ENCODE assay signal across 28 cellular contexts in genomic region chr6:3331948-3332347, GRCh38.
"Had no signal": no experiment of that assay in that cellular context is flagged by ENCODE, and none has a peak within 500 bp of the region (broad histone marks: within the 10 kb centered on the region; RNA-seq: fewer than 3 reads in every experiment).

No MANE protein-coding gene starts in this region.

- H3K4me3 ChIP-seq: breast epithelium, dorsolateral prefrontal cortex, esophagus muscularis mucosa, gastrocnemius medialis, left ventricle myocardium inferior, pancreas, psoas muscle, stomach, testis, vagina had no signal

- H3K9me3 Mint-ChIP-seq: activated naive CD4-positive, alpha-beta T cell treated with anti-CD3 and anti-CD28 coated beads, Interleukin-2, amount 50 U/mL, for 72 hours; activated T-cell treated with anti-CD3 and anti-CD28 coated beads, Interleukin-2, amount 50 U/mL, for 24 hours; activated T-helper 17 cell treated with anti-CD3 and anti-CD28 coated beads, Interleukin-2, amount 50 U/mL, for 72 hours; central memory CD8-positive, alpha-beta T cell; effector memory CD8-positive, alpha-beta T cell; memory B cell; natural killer cell treated with Interleukin-12 subunit alpha and Interleukin-12 subunit beta and Interleukin-15 and Interleukin-18, amount 100 ng/mL, for 72 hours; stimulated activated memory B cell treated with anti-CD40 and anti-IgM and Interleukin-4, amounts not matched to agents 10 μg/mL and 1 μg/mL and 100 μg/mL, for 72 hours had no signal

- H3K4me3 Mint-ChIP-seq: activated T-cell treated with anti-CD3 and anti-CD28 coated beads, Interleukin-2, amount 50 U/mL, for 24 hours; activated T-helper 17 cell treated with anti-CD3 and anti-CD28 coated beads, Interleukin-2, amount 50 U/mL, for 72 hours; central memory CD8-positive, alpha-beta T cell; effector memory CD8-positive, alpha-beta T cell; memory B cell; natural killer cell treated with Interleukin-12 subunit alpha and Interleukin-12 subunit beta and Interleukin-15 and Interleukin-18, amount 100 ng/mL, for 72 hours; stimulated activated memory B cell treated with anti-CD40 and anti-IgM and Interleukin-4, amounts not matched to agents 10 μg/mL and 1 μg/mL and 100 μg/mL, for 72 hours had no signal

- H3K36me3 ChIP-seq: breast epithelium, esophagus muscularis mucosa, gastrocnemius medialis, left ventricle myocardium inferior, pancreas, stomach, vagina had no signal

- H3K27me3 ChIP-seq: breast epithelium, dorsolateral prefrontal cortex, esophagus muscularis mucosa, gastrocnemius medialis, pancreas, stomach, testis, vagina had no signal

- H3K9me3 ChIP-seq: breast epithelium, esophagus muscularis mucosa, gastrocnemius medialis, left ventricle myocardium inferior, pancreas, psoas muscle, stomach, testis, vagina had no signal

- DNase-seq: activated CD4-positive, alpha-beta T cell treated with anti-CD3 and anti-CD28 coated beads, Interleukin-2, amount 50 U/mL, for 4 hours; activated CD8-positive, alpha-beta memory T cell treated with anti-CD3 and anti-CD28 coated beads for 24 hours; activated CD8-positive, alpha-beta memory T cell treated with anti-CD3 and anti-CD28 coated beads, Interleukin-2, amount 50 U/mL, for 4 hours; activated T-cell treated with anti-CD3 and anti-CD28 coated beads, Interleukin-2, amount 50 U/mL, for 24 hours; aorta; dorsolateral prefrontal cortex; effector memory CD8-positive, alpha-beta T cell; gastrocnemius medialis; hypothalamus; left ventricle myocardium inferior; pancreas; psoas muscle; right cardiac atrium; small intestine; stimulated activated CD4-positive, alpha-beta T cell treated with anti-CD3 and anti-CD28 coated beads, Interleukin-2, amount 100 ng/mL, for 24 hours; stomach; T-helper 9 cell; testis; trophoblast cell had no signal

- ATAC-seq: activated naive CD4-positive, alpha-beta T cell treated with anti-CD3 and anti-CD28 coated beads, Interleukin-2, amount 50 U/mL, for 72 hours; activated T-helper 17 cell treated with anti-CD3 and anti-CD28 coated beads, Interleukin-2, amount 50 U/mL, for 72 hours; effector memory CD8-positive, alpha-beta T cell; gastrocnemius medialis; natural killer cell treated with Interleukin-12 subunit alpha and Interleukin-12 subunit beta and Interleukin-15 and Interleukin-18, amount 100 ng/mL, for 72 hours; pancreas; psoas muscle; right cardiac atrium; stimulated activated memory B cell treated with anti-CD40 and anti-IgM and Interleukin-4, amounts not matched to agents 10 μg/mL and 1 μg/mL and 100 μg/mL, for 72 hours had no signal

- H3K36me3 Mint-ChIP-seq: activated naive CD4-positive, alpha-beta T cell treated with anti-CD3 and anti-CD28 coated beads, Interleukin-2, amount 50 U/mL, for 72 hours; memory B cell; natural killer cell treated with Interleukin-12 subunit alpha and Interleukin-12 subunit beta and Interleukin-15 and Interleukin-18, amount 100 ng/mL, for 72 hours; stimulated activated memory B cell treated with anti-CD40 and anti-IgM and Interleukin-4, amounts not matched to agents 10 μg/mL and 1 μg/mL and 100 μg/mL, for 72 hours had no signal

- H3K27me3 Mint-ChIP-seq: activated T-cell treated with anti-CD3 and anti-CD28 coated beads, Interleukin-2, amount 50 U/mL, for 24 hours; activated T-helper 17 cell treated with anti-CD3 and anti-CD28 coated beads, Interleukin-2, amount 50 U/mL, for 72 hours had no signal

- H3K4me1 Mint-ChIP-seq: activated T-helper 17 cell treated with anti-CD3 and anti-CD28 coated beads, Interleukin-2, amount 50 U/mL, for 72 hours; central memory CD8-positive, alpha-beta T cell had no signal

- H3K4me1 ChIP-seq: breast epithelium, testis had no signal

- H3K27ac Mint-ChIP-seq: activated naive CD4-positive, alpha-beta T cell treated with anti-CD3 and anti-CD28 coated beads, Interleukin-2, amount 50 U/mL, for 72 hours; activated T-cell treated with anti-CD3 and anti-CD28 coated beads, Interleukin-2, amount 50 U/mL, for 24 hours; activated T-helper 17 cell treated with anti-CD3 and anti-CD28 coated beads, Interleukin-2, amount 50 U/mL, for 72 hours; effector memory CD8-positive, alpha-beta T cell; memory B cell; natural killer cell treated with Interleukin-12 subunit alpha and Interleukin-12 subunit beta and Interleukin-15 and Interleukin-18, amount 100 ng/mL, for 72 hours; stimulated activated memory B cell treated with anti-CD40 and anti-IgM and Interleukin-4, amounts not matched to agents 10 μg/mL and 1 μg/mL and 100 μg/mL, for 72 hours had no signal

- H3K27ac ChIP-seq: breast epithelium, left ventricle myocardium inferior, psoas muscle, stomach, testis, vagina had no signal
